ENCODE assay signal across 13 cellular contexts in the genomic region with DNA sequence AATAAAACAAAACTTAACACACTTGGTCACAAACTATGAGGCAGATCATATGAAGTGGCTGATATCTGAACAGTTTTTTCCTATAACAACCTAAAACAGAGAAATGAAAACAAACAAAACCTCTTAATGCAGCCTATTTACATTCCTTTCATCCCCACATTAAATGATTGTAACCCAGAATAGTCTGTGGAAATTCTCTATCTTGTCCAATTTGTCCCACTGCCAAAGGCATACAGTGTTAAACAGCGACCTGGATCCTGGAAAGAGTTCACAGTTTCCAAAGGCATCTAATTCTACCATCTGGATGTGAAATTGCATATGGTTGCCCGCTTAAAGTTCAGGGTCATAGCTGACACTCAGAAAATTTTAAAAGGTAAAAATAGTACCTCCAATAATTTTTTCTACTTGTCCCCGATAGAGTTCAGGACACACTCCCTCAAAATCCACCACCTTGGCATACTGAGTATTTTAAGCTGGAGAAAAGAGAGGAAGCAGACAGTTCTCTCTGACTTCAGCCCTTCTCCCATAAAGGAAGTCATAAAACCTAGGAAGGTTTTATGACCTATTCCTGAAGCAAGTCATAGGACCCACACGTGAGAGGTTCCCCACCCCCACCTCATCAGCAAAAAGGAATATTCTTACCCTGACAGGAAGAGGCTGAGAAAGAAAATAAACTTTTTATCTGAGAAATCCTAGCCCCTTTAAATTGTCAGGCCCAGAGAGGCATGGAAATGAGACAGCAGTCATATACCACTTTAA.
"Had no signal": no experiment of that assay in that cellular context is flagged by ENCODE, and none has a peak within 500 bp of the region (broad histone marks: within the 10 kb centered on the region; RNA-seq: fewer than 3 reads in every experiment).

No MANE protein-coding gene starts in this region.

- H3K9me3 ChIP-seq: adrenal gland, ovary had no signal

- H3K27ac ChIP-seq: adrenal gland, neural progenitor cell, ovary had no signal

- FAIRE-seq: islet of Langerhans had no signal

- H3K4me2 ChIP-seq: neural progenitor cell had no signal

- H3K36me3 ChIP-seq: adrenal gland, neural progenitor cell, ovary had no signal

- H3K4me3 ChIP-seq: adrenal gland, neural progenitor cell, ovary had no signal

- H3K9ac ChIP-seq: neural progenitor cell had no signal

- H3K4me1 ChIP-seq: adrenal gland, neural progenitor cell had no signal

- H2AFZ ChIP-seq: neural progenitor cell had no signal

- ATAC-seq: activated CD8-positive, alpha-beta T cell treated with anti-CD3 and anti-CD28 coated beads, Interleukin-2, amount 10 ng/mL, durations not matched to agents 7 days and 5 days; left ventricle myocardium superior; WTC11 had no signal

- H3K27me3 ChIP-seq: adrenal gland, neural progenitor cell, ovary had no signal

- DNase-seq: activated CD4-positive, alpha-beta T cell treated with anti-CD3 and anti-CD28 coated beads for 48 hours; activated CD8-positive, alpha-beta T cell treated with anti-CD3 and anti-CD28 coated beads, Interleukin-2, amount 10 ng/mL, durations not matched to agents 7 days and 5 days; activated naive CD4-positive, alpha-beta T cell treated with Interleukin-2 at 50 U/mL for 16 hours; adrenal gland; effector memory CD4-positive, alpha-beta T cell; foreskin fibroblast; left ventricle myocardium superior; mesendoderm; ovary; T-helper 1 cell had no signal
